In genomic region chr10:636769-637168, GRCh38 we compare ENCODE assay signal across 20 cellular contexts. TPM values are rescaled to one million over a fixed set of nuclear protein-coding genes. Genes with fewer than 3 reads are reported as not detected.
DNase-seq lines count a peak whose midpoint lies in the region; ATAC-seq and TF ChIP-seq lines count a peak whose summit lies in the region.
"Had no signal": no experiment of that assay in that cellular context is flagged by ENCODE, and none has a peak within 500 bp of the region (broad histone marks: within the 10 kb centered on the region; RNA-seq: fewer than 3 reads in every experiment).

No MANE protein-coding gene starts in this region.

- H2AFZ ChIP-seq in GM23338 = no peak overlapping the region

- H3K27me3 Mint-ChIP-seq in WTC11 (ENCODE audit: low read depth) (no peaks in the 10 kb centered on the region), mesothelial cell of epicardium (ENCODE audit: low read depth) (no peaks in the 10 kb centered on the region), GM23338 (ENCODE audit: insufficient read depth, low read depth, poor library complexity) (peaks cover 5% of the 10 kb centered on the region)

- no peak overlapping the region for H3K27ac ChIP-seq in BLaER1
- no peak overlapping the region for H3K27ac ChIP-seq in GM23338 (ENCODE audit: low read depth)
- H3K27ac ChIP-seq: HL-60, SJSA1 had no signal

- peaks cover 18% of the 10 kb centered on the region; the same call in 1 of the 2 replicates for H3K36me3 ChIP-seq in BLaER1
- H3K36me3 ChIP-seq in GM23338 (ENCODE audit: insufficient read depth) = no peaks in the 10 kb centered on the region
- H3K36me3 ChIP-seq in MG63 = no peaks in the 10 kb centered on the region
- H3K36me3 ChIP-seq: HAP-1 had no signal

- no peak overlapping the region for H3K4me3 ChIP-seq in BLaER1
- no peak overlapping the region for H3K4me3 ChIP-seq in GM23338
- H3K4me3 ChIP-seq in MG63 = no peak overlapping the region
- H3K4me3 ChIP-seq: HAP-1, SJSA1 had no signal

- H4K20me1 ChIP-seq in BLaER1 (peaks cover 99% of the 10 kb centered on the region), GM23338 (replicated peaks; ENCODE audit: insufficient read depth) (peaks cover 26% of the 10 kb centered on the region)

- H3K4me2 ChIP-seq in BLaER1 (peak overlapping the region; percentile 77; the same call in 1 of the 2 replicates), GM23338 (no peak overlapping the region)

- H3K4me3 Mint-ChIP-seq in WTC11 = no peak overlapping the region
- no peak overlapping the region for H3K4me3 Mint-ChIP-seq in mesothelial cell of epicardium
- H3K4me3 Mint-ChIP-seq in GM23338 = no peak overlapping the region
- H3K4me3 Mint-ChIP-seq: CD4-positive, CD25-positive, alpha-beta regulatory T cell had no signal

- H3K4me1 Mint-ChIP-seq in WTC11 (peaks cover 24% of the 10 kb centered on the region), mesothelial cell of epicardium (peaks cover 43% of the 10 kb centered on the region), GM23338 (peaks cover 21% of the 10 kb centered on the region)

- CTCF ChIA-PET in WTC11 (lab: Charles Lee) = no interaction called here

- TF ChIP-seq CTCF in WTC11 (IDR thresholded peaks at IDR 0.05) = no peak
- TF ChIP-seq CTCF in mesothelial cell of epicardium (IDR thresholded peaks at IDR 0.05; ENCODE audit: unreplicated experiment) = no peak
- TF ChIP-seq CTCF in GM23338 (conservative IDR thresholded peaks at IDR 0.05; ENCODE audit: low read depth in 2 of 2) = no peak

- H3K9ac ChIP-seq in BLaER1 = no peak overlapping the region

- no peak for ATAC-seq in WTC11
- ATAC-seq in GM23338 = no peak
- ATAC-seq in HG03280 (IDR thresholded peaks at IDR 0.05; ENCODE audit: unreplicated experiment) = no peak

- POLR2A ChIA-PET in WTC11 (lab: Charles Lee) = no interaction called here

- H3K4me1 ChIP-seq in BLaER1 (peaks cover 43% of the 10 kb centered on the region), GM23338 (ENCODE audit: insufficient read depth) (peaks cover 12% of the 10 kb centered on the region; the same call in 1 of the 2 replicates)
- H3K4me1 ChIP-seq: HAP-1, SJSA1 had no signal

- no peaks in the 10 kb centered on the region for H3K9me3 Mint-ChIP-seq in WTC11
- H3K9me3 Mint-ChIP-seq in mesothelial cell of epicardium = no peaks in the 10 kb centered on the region
- no peaks in the 10 kb centered on the region for H3K9me3 Mint-ChIP-seq in GM23338
- H3K9me3 Mint-ChIP-seq: CD4-positive, CD25-positive, alpha-beta regulatory T cell had no signal

- H3K79me2 ChIP-seq in GM23338 (replicated peaks; ENCODE audit: insufficient read depth) = peaks cover 30% of the 10 kb centered on the region

- DNase-seq in WTC11 (ENCODE audit: low spot score) (no peak), mesothelial cell of epicardium (ENCODE audit: low spot score in 2 of 2, unreplicated experiment in 2 of 2) (no peak), retina (peak; percentile 11), GM23338 (ENCODE audit: low spot score) (no peak), MG63 (no peak), A172 (ENCODE audit: low spot score) (no peak)
- DNase-seq: CD4-positive, CD25-positive, alpha-beta regulatory T cell; COR-L47; DMS79; KBM-7; NCI-H1092; NCI-H1436 treated with DMSO at 0.1 percent for 48 hours; NCI-H1930; NCI-H2171; NCI-H524 treated with DMSO at 0.1 percent for 48 hours had no signal

- no peaks in the 10 kb centered on the region for H3F3A ChIP-seq in GM23338 (replicated peaks; ENCODE audit: low read depth)

- no peaks in the 10 kb centered on the region for H3K36me3 Mint-ChIP-seq in WTC11
- H3K36me3 Mint-ChIP-seq in mesothelial cell of epicardium = peaks cover 6% of the 10 kb centered on the region
- H3K36me3 Mint-ChIP-seq in GM23338 (ENCODE audit: low read depth) = no peaks in the 10 kb centered on the region; the same call in 2 of the 3 replicates
- H3K36me3 Mint-ChIP-seq: CD4-positive, CD25-positive, alpha-beta regulatory T cell had no signal

- no peaks in the 10 kb centered on the region for H3K27me3 ChIP-seq in BLaER1
- no peaks in the 10 kb centered on the region for H3K27me3 ChIP-seq in GM23338 (ENCODE audit: insufficient read depth)
- no peaks in the 10 kb centered on the region for H3K27me3 ChIP-seq in MG63
- H3K27me3 ChIP-seq: SJSA1 had no signal

- H3K27ac Mint-ChIP-seq in WTC11 (peak overlapping the region; percentile 8), mesothelial cell of epicardium (peak overlapping the region; percentile 45), GM23338 (no peak overlapping the region)
- H3K27ac Mint-ChIP-seq: CD4-positive, CD25-positive, alpha-beta regulatory T cell had no signal

- no peaks in the 10 kb centered on the region for H3K9me2 ChIP-seq in GM23338 (ENCODE audit: insufficient read depth)

- H3K9me3 ChIP-seq in BLaER1 (peaks cover 16% of the 10 kb centered on the region), MG63 (no peaks in the 10 kb centered on the region)
- H3K9me3 ChIP-seq: HAP-1, SJSA1 had no signal

TF ChIP-seq in WTC11, 78 proteins besides CTCF, POLR2A, EP300 and RAD21 (continues in another document):
- TF ChIP-seq MXD4 (CRISPR knock-in tag; IDR thresholded peaks at IDR 0.05; ENCODE audit: borderline replicate concordance) (no peak), TEAD4 (CRISPR knock-in tag; IDR thresholded peaks at IDR 0.05) (no peak), E2F5 (CRISPR knock-in tag; IDR thresholded peaks at IDR 0.05) (no peak), CBFB (CRISPR knock-in tag; IDR thresholded peaks at IDR 0.05; ENCODE audit: low read depth) (no peak), TCF7 (CRISPR knock-in tag; IDR thresholded peaks at IDR 0.05; ENCODE audit: low read depth) (no peak), ZBTB21 (CRISPR knock-in tag; IDR thresholded peaks at IDR 0.05; ENCODE audit: borderline replicate concordance) (no peak), RORB (CRISPR knock-in tag; IDR thresholded peaks at IDR 0.05) (no peak), MLX (CRISPR knock-in tag; IDR thresholded peaks at IDR 0.05) (no peak)

TF ChIP-seq in GM23338, 12 proteins besides CTCF, POLR2A, EP300 and RAD21 (continues in another document):
- TF ChIP-seq CREB1 (CRISPR knock-in tag; IDR thresholded peaks at IDR 0.05; ENCODE audit: low read depth) = no peak
- no peak for TF ChIP-seq NANOG (IDR thresholded peaks at IDR 0.05; ENCODE audit: borderline replicate concordance)
- no peak for TF ChIP-seq POLR2AphosphoS5 (IDR thresholded peaks at IDR 0.05; ENCODE audit: low read depth)
- TF ChIP-seq ZNF114 (CRISPR knock-in tag; IDR thresholded peaks at IDR 0.05) = no peak
- TF ChIP-seq ETS1 (IDR thresholded peaks at IDR 0.05) = no peak
- TF ChIP-seq EZH2phosphoT487 (IDR thresholded peaks at IDR 0.05; ENCODE audit: unreplicated experiment) = no peak
- TF ChIP-seq EZH2 (IDR thresholded peaks at IDR 0.05; ENCODE audit: low read depth, unreplicated experiment) = no peak
- TF ChIP-seq ZNF331 (CRISPR knock-in tag; IDR thresholded peaks at IDR 0.05; ENCODE audit: low read depth) = no peak

RNA-seq across cellular contexts. Expression of gene DIP2C, which starts 52.7 kb away (rescaled TPM):
- total RNA-seq in WTC11 (2021) (10.9 to 11.0 TPM (median 11.0 TPM) in 3 replicates), mesothelial cell of epicardium (30.3 to 30.8 TPM (median 30.6 TPM) in 3 replicates)
- 7.5 and 7.7 TPM in 2 replicates for total RNA-seq in GM23338 (2014; rRNA removed; shearing (Covaris generic))
- polyA plus RNA-seq in GM23338 (2016; fragmentation: Nextera tagmentation; extraction: Ambion mirVana) = 5.0 and 5.1 TPM in 2 replicates
- total RNA-seq in MG63 (2014; rRNA removed; shearing (Covaris generic); ENCODE audit: low replicate concordance) = 10.7 and 10.9 TPM in 2 replicates
- total RNA-seq in A172 (2014; rRNA removed; shearing (Covaris generic)) = 10.0 and 12.8 TPM in 2 replicates
